14 cellular contexts compared by ENCODE assay signal in the genomic region with DNA sequence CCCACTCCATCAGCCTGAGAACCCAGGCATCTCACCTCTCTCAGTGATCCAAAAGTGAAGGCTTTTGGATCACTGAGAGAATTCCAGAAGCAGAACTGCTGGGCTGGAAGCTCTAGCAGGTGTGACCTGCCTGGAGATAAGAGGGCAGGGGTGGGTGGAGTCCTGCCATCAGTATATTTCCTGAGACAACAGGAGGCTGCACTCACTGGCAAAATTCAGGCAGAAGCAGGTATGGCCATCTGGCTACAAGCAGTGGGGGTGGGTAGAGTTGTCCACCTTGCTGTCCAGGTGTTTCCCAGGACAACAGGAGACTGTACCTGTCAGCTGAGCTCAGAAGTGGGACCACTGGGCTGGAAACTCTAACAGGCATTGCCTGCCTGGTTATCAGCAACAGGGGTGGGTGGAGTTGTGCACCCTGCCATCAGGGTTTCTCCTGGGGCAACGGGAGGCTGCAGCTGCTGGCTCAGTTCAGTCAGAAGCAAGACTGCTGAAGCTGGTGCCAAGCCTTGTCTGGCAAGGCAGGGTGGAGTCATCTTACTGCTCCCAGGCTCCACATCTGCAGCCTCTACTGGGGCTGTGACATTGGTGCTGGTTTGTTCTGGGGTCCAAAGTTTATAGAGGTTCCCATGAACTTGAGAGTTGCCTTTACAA. TPM values are rescaled to one million over a fixed set of nuclear protein-coding genes. Genes with fewer than 3 reads are reported as not detected.
"Had no signal": no experiment of that assay in that cellular context is flagged by ENCODE, and none has a peak within 500 bp of the region (broad histone marks: within the 10 kb centered on the region; RNA-seq: fewer than 3 reads in every experiment).

No MANE protein-coding gene starts in this region.

- H3K4me3 ChIP-seq: coronary artery, right atrium auricular region, smooth muscle cell, tibial nerve had no signal

- H3K4me2 ChIP-seq: smooth muscle cell had no signal

- ATAC-seq: activated CD8-positive, alpha-beta T cell treated with anti-CD3 and anti-CD28 coated beads, Interleukin-2, amount 10 ng/mL, durations not matched to agents 7 days and 5 days; stimulated activated memory B cell treated with anti-CD40 and anti-IgM and Interleukin-4, amounts not matched to agents 10 μg/mL and 1 μg/mL and 100 μg/mL, for 72 hours; WTC11 had no signal

- H3K27ac ChIP-seq: coronary artery, right atrium auricular region, tibial nerve had no signal

- H3K27me3 ChIP-seq: right atrium auricular region, tibial nerve had no signal

- H3K4me1 ChIP-seq: right atrium auricular region, tibial nerve had no signal

- H3K36me3 ChIP-seq: right atrium auricular region, tibial nerve had no signal

- DNase-seq: activated CD4-positive, alpha-beta T cell treated with anti-CD3 and anti-CD28 coated beads for 48 hours; activated CD8-positive, alpha-beta memory T cell treated with anti-CD3 and anti-CD28 coated beads, Interleukin-2, amount 50 U/mL, for 48 hours; activated CD8-positive, alpha-beta T cell treated with anti-CD3 and anti-CD28 coated beads, Interleukin-2, amount 10 ng/mL, durations not matched to agents 7 days and 5 days; activated naive CD4-positive, alpha-beta T cell treated with Interleukin-2 at 50 U/mL for 16 hours; caudate nucleus; effector CD8-positive, alpha-beta T cell; hypothalamus had no signal

RNA-seq across cellular contexts. Expression of gene SFTPD, which starts 47.2 kb away (rescaled TPM):
- total RNA-seq: activated CD8-positive, alpha-beta T cell treated with anti-CD3 and anti-CD28 coated beads, Interleukin-2, amount 10 ng/mL, durations not matched to agents 7 days and 5 days; glomerular endothelial cell had no signal
